ENCODE assay signal across 2 cellular contexts in the genomic region with DNA sequence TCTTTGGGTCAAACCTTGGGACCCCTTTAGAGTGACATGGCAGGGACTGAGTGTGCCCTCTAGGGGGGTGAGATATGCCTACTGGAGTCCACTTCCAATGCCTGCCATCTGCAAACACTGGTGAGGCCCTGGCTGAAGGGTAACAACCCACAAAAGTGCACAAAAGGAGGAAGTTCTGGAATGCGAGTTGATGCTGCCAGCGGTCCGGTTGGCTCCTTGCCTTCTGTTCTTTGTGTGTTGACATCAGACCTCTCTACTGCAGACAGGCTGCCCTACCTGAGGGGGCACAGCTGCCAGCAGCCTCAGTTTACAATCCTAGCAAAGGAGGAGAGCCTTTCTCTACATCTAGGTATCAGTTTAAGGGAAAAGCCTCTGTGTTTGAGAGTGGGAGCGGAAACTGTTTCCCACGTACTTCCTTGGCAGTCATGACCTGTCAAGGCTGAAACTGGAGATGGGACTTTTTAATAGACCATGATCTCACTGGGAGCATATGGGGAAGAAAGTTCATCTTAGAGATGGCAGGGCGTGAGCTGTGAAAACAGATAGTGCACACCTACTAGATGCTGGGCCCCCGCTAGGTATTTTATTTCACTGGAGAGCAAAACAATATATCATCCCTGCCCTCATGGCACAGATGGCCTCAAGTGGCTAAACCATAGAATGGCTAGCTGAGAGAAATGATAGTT.
TF ChIP-seq lines count a peak whose summit lies in the region.

No MANE protein-coding gene starts in this region.

TF ChIP-seq in HEK293, 187 proteins besides CTCF, POLR2A, EP300 and RAD21:
- TF ChIP-seq, protein P1, sequence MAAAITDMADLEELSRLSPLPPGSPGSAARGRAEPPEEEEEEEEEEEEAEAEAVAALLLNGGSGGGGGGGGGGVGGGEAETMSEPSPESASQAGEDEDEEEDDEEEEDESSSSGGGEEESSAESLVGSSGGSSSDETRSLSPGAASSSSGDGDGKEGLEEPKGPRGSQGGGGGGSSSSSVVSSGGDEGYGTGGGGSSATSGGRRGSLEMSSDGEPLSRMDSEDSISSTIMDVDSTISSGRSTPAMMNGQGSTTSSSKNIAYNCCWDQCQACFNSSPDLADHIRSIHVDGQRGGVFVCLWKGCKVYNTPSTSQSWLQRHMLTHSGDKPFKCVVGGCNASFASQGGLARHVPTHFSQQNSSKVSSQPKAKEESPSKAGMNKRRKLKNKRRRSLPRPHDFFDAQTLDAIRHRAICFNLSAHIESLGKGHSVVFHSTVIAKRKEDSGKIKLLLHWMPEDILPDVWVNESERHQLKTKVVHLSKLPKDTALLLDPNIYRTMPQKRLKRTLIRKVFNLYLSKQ (tag by site-specific recombination; IDR thresholded peaks at IDR 0.05; ENCODE audit: borderline replicate concordance) = no peak
- TF ChIP-seq GLIS2 (tag by site-specific recombination; IDR thresholded peaks at IDR 0.05) = no peak
- TF ChIP-seq, protein P2, sequence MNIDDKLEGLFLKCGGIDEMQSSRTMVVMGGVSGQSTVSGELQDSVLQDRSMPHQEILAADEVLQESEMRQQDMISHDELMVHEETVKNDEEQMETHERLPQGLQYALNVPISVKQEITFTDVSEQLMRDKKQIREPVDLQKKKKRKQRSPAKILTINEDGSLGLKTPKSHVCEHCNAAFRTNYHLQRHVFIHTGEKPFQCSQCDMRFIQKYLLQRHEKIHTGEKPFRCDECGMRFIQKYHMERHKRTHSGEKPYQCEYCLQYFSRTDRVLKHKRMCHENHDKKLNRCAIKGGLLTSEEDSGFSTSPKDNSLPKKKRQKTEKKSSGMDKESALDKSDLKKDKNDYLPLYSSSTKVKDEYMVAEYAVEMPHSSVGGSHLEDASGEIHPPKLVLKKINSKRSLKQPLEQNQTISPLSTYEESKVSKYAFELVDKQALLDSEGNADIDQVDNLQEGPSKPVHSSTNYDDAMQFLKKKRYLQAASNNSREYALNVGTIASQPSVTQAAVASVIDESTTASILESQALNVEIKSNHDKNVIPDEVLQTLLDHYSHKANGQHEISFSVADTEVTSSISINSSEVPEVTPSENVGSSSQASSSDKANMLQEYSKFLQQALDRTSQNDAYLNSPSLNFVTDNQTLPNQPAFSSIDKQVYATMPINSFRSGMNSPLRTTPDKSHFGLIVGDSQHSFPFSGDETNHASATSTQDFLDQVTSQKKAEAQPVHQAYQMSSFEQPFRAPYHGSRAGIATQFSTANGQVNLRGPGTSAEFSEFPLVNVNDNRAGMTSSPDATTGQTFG (tag by site-specific recombination; IDR thresholded peaks at IDR 0.05; ENCODE audit: borderline replicate concordance) = no peak
- peak; percentile 28; the same call in 1 of the 2 replicates for TF ChIP-seq EGR2 (tag by site-specific recombination; IDR thresholded peaks at IDR 0.05; ENCODE audit: low read depth)

TF ChIP-seq in endothelial cell of umbilical vein, 7 proteins besides CTCF, POLR2A, EP300 and RAD21:
- TF ChIP-seq POLR2AphosphoS5 (IDR thresholded peaks at IDR 0.05; ENCODE audit: insufficient read depth, low read depth, low read length) = no peak
- no peak for TF ChIP-seq MYC (IDR thresholded peaks at IDR 0.05; ENCODE audit: low read depth, low read length)
- TF ChIP-seq GATA2 (IDR thresholded peaks at IDR 0.05; ENCODE audit: insufficient read depth, insufficient read length, low read depth, low read length) = no peak
- no peak for TF ChIP-seq JUN (IDR thresholded peaks at IDR 0.05; ENCODE audit: borderline replicate concordance, insufficient read depth, insufficient read length, low read depth)
- no peak for TF ChIP-seq EZH2 (IDR thresholded peaks at IDR 0.05; ENCODE audit: borderline replicate concordance, low read depth, low read length, severe bottlenecking)
- TF ChIP-seq, protein P3, sequence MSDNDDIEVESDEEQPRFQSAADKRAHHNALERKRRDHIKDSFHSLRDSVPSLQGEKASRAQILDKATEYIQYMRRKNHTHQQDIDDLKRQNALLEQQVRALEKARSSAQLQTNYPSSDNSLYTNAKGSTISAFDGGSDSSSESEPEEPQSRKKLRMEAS (IDR thresholded peaks at IDR 0.05; ENCODE audit: insufficient read depth, insufficient read length) = no peak
- no peak for TF ChIP-seq FOS (IDR thresholded peaks at IDR 0.05; ENCODE audit: borderline replicate concordance, insufficient read depth, low read length)
